ENCODE assay signal across 8 cellular contexts in the genomic region with DNA sequence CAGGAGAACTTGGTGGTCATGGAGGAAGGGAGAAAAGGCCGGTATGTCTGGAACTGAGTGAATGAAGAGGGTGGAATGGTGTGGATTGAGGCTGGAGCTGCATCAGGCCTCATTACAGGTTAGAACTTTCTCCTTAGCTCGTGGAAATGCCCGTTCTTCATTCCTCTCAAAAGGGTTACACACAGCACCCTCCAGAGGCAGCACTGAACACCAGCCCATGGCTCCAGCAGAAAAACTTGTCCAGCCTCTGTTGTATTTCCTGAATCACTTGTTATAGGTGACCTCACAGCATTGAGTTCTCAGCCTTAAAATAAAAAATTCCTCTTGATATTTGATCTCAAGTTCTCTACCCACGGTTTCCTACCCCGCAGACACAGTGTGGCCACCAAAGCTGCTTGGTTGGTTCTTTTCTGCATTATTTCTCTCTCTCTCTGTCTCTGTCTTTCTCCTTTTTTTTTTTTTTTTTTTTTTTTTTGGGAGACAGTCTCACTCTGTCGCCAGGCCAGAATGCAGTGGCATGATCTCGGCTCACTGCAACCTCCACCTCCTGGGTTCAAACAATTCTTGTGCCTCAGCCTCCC.
DNase-seq lines count a peak whose midpoint lies in the region; ATAC-seq and TF ChIP-seq lines count a peak whose summit lies in the region.

No MANE protein-coding gene starts in this region.

- 40% methylated on average over 7 of the region's 7 CpGs for WGBS in body of pancreas, 2 donors
- 52 to 62% (median 57%) methylated on average over 7 of the region's 7 CpGs for WGBS in spleen, 5 donors

- intact Hi-C loops in body of pancreas (cut with DNase I) (no loop called here), spleen (cut with DNase I; ENCODE audit: low total_unique reads) (no loop called here)

- H3K9me3 ChIP-seq in body of pancreas (no peaks in the 10 kb centered on the region), spleen (no peaks in the 10 kb centered on the region)

- no peak overlapping the region for H3K27ac ChIP-seq in body of pancreas
- no peak overlapping the region for H3K27ac ChIP-seq in spleen

- peak; percentile 59 for DNase-seq in AG09309 (ENCODE audit: low read depth)
- DNase-seq in NCI-H69 (lab: John Stamatoyannopoulos, UW): peak; percentile 56
- peak; percentile 59 to 78 (median 71) for DNase-seq in body of pancreas
- DNase-seq in iPS-NIHi11 (ENCODE audit: low spot score): peak; percentile 70
- no peak for DNase-seq in spleen
- DNase-seq in natural killer cell treated with Interleukin-12 subunit alpha and Interleukin-12 subunit beta and Interleukin-15 and Interleukin-18, amount 100 ng/mL, for 72 hours (ENCODE audit: low spot score): no peak
- no peak for DNase-seq in activated CD8-positive, alpha-beta memory T cell treated with anti-CD3 and anti-CD28 coated beads, Interleukin-2, amount 50 U/mL, for 48 hours

- H3K4me3 Mint-ChIP-seq in natural killer cell treated with Interleukin-12 subunit alpha and Interleukin-12 subunit beta and Interleukin-15 and Interleukin-18, amount 100 ng/mL, for 72 hours: no peak overlapping the region

- ATAC-seq in body of pancreas: peak; percentile 94
- ATAC-seq in natural killer cell treated with Interleukin-12 subunit alpha and Interleukin-12 subunit beta and Interleukin-15 and Interleukin-18, amount 100 ng/mL, for 72 hours: no peak

- H3K36me3 Mint-ChIP-seq in natural killer cell treated with Interleukin-12 subunit alpha and Interleukin-12 subunit beta and Interleukin-15 and Interleukin-18, amount 100 ng/mL, for 72 hours: no peaks in the 10 kb centered on the region

- H3K27me3 Mint-ChIP-seq in natural killer cell treated with Interleukin-12 subunit alpha and Interleukin-12 subunit beta and Interleukin-15 and Interleukin-18, amount 100 ng/mL, for 72 hours: peaks cover 8 to 10% of the 10 kb centered on the region in 2 donors

- H3K4me1 ChIP-seq in body of pancreas: no peaks in the 10 kb centered on the region
- H3K4me1 ChIP-seq in spleen: peaks cover 0 to 22% (median 5%) of the 10 kb centered on the region in 6 donors

- H3K27ac Mint-ChIP-seq in natural killer cell treated with Interleukin-12 subunit alpha and Interleukin-12 subunit beta and Interleukin-15 and Interleukin-18, amount 100 ng/mL, for 72 hours: no peak overlapping the region

- H3K27me3 ChIP-seq in body of pancreas: no peaks in the 10 kb centered on the region
- H3K27me3 ChIP-seq in spleen (replicated peaks in 1 of 7): peaks cover 0 to 8% (median 0%) of the 10 kb centered on the region in 7 donors

- H3K4me3 ChIP-seq in AG09309 (ENCODE audit: control insufficient read depth, low read depth, low read length) (no peak overlapping the region), GM12875 (ENCODE audit: low read depth, low read length) (no peak overlapping the region), body of pancreas (no peak overlapping the region), spleen (no peak overlapping the region)

- H3K36me3 ChIP-seq in body of pancreas (replicated peaks in 1 of 2; ENCODE audit: insufficient read depth in 1 of 2, low read depth in 2 of 2) (no peaks in the 10 kb centered on the region), spleen (no peaks in the 10 kb centered on the region)

- H3K4me1 Mint-ChIP-seq in natural killer cell treated with Interleukin-12 subunit alpha and Interleukin-12 subunit beta and Interleukin-15 and Interleukin-18, amount 100 ng/mL, for 72 hours (ENCODE audit: low read depth in 2 of 2): peaks cover 0 to 5% of the 10 kb centered on the region in 2 donors

- TF ChIP-seq POLR2A in body of pancreas (IDR thresholded peaks at IDR 0.05) (no peak), spleen (IDR thresholded peaks at IDR 0.05) (no peak)

- H3K9me3 Mint-ChIP-seq in natural killer cell treated with Interleukin-12 subunit alpha and Interleukin-12 subunit beta and Interleukin-15 and Interleukin-18, amount 100 ng/mL, for 72 hours: no peaks in the 10 kb centered on the region

- TF ChIP-seq CTCF in AG09309 (IDR thresholded peaks at IDR 0.05; ENCODE audit: control insufficient read depth, insufficient read depth, low read depth, low read length, missing control alignments) (peak; percentile 80), GM12875 (IDR thresholded peaks at IDR 0.05; ENCODE audit: borderline replicate concordance, insufficient read depth, low read depth, low read length) (peak; percentile 50), body of pancreas (IDR thresholded peaks at IDR 0.05) (peak; percentile 30 to 80 (median 71)), spleen (IDR thresholded peaks at IDR 0.05 in 8 of 11, conservative IDR thresholded peaks at IDR 0.05 in 3 of 11) (peak in 6 of 11 experiments; percentile 19 to 43 (median 34))

Comparison
In these comparisons a context has a peak if more than half of its experiments do, and no peak if none do; other contexts are left out.
1. DNase-seq: peak in AG09309 (single experiment), NCI-H69 (single experiment), body of pancreas (4 of 4) and iPS-NIHi11 (single experiment); none in spleen (single experiment), natural killer cell treated with Interleukin-12 subunit alpha and Interleukin-12 subunit beta and Interleukin-15 and Interleukin-18, amount 100 ng/mL, for 72 hours (single experiment) and activated CD8-positive, alpha-beta memory T cell treated with anti-CD3 and anti-CD28 coated beads, Interleukin-2, amount 50 U/mL, for 48 hours (single experiment).
2. Peak in every context shown above with its lines, with median percentiles within 50 percentile points of each other: CTCF ChIP-seq.